Comparison of ENCODE assay signal across 27 cellular contexts in the genomic region with DNA sequence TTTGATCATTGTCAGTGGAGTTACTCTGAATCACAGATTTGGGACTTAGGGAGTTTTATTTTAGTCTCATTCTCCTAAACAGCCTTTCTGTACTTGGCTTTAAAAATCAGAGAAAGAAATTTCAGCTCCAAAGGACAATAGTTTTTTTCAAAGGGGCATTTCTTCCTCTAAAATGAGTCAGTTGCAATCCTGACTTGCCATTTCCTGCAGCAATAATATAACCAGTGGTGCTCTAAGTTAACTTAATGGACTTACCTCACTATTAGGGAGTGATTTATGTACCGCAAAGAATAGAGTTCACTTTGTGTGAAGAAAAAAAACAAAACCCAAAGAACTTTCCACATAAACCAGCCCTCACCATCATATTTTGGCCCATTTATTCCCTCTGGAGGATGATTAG. TPM values are rescaled to one million over a fixed set of nuclear protein-coding genes. Genes with fewer than 3 reads are reported as not detected.
DNase-seq lines count a peak whose midpoint lies in the region; ATAC-seq, FAIRE-seq and TF ChIP-seq lines count a peak whose summit lies in the region.
"Had no signal": no experiment of that assay in that cellular context is flagged by ENCODE, and none has a peak within 500 bp of the region (broad histone marks: within the 10 kb centered on the region; RNA-seq: fewer than 3 reads in every experiment).

No MANE protein-coding gene starts in this region.

- no peaks in the 10 kb centered on the region for H3K36me3 ChIP-seq in bronchial epithelial cell (ENCODE audit: control insufficient read depth, insufficient read depth, low read length)

- peak; percentile 26 for DNase-seq in A172 (ENCODE audit: low spot score)
- peak; percentile 4 for DNase-seq in M059J (ENCODE audit: low read depth)
- peak; percentile 7 for DNase-seq in bronchial epithelial cell (ENCODE audit: low read depth)
- DNase-seq in kidney tubule cell (ENCODE audit: low spot score) = peak; percentile 43
- no peak for DNase-seq in activated effector memory CD4-positive, alpha-beta T cell treated with anti-CD3 and anti-CD28 coated beads, Interleukin-2, amount 50 U/mL, for 16 hours
- DNase-seq in AG08395 (ENCODE audit: low spot score) = no peak
- DNase-seq: 8988T, DMS79, HCEC 1CT, MM.1S, NCI-H1048, NCI-H1436 treated with DMSO at 0.1 percent for 48 hours, NCI-H2029, NCI-H226, NCI-H524, NCI-H82, SIG-M5 had no signal

- FAIRE-seq in bronchial epithelial cell (lab: Jason Lieb, UNC) = no peak
- FAIRE-seq: D721Med, GM12878, HepG2, K562 had no signal

- no peaks in the 10 kb centered on the region for H3K27me3 ChIP-seq in bronchial epithelial cell (ENCODE audit: control insufficient read depth, insufficient read depth, low read length)

- no peak overlapping the region for H3K4me3 ChIP-seq in bronchial epithelial cell (ENCODE audit: low read depth, low read length)
- H3K4me3 ChIP-seq: GM12878, GM23338, K562 had no signal

- ATAC-seq in HG02763 (IDR thresholded peaks at IDR 0.05; ENCODE audit: unreplicated experiment) (no peak), GM21360 (IDR thresholded peaks at IDR 0.05; ENCODE audit: unreplicated experiment) (no peak)
- ATAC-seq: GM12878, GM23338, HepG2, K562, Panc1 had no signal

- no peak for TF ChIP-seq CTCF in bronchial epithelial cell (IDR thresholded peaks at IDR 0.05; ENCODE audit: insufficient read depth, low read length, severe bottlenecking)

RNA-seq across cellular contexts. Expression of a gene that starts 35.0 kb away (rescaled TPM):
- 82.0 and 108 TPM in 2 replicates for total RNA-seq in A172 (2014; rRNA removed; shearing (Covaris generic))
- total RNA-seq in M059J (2014; rRNA removed; shearing (Covaris generic)) = 29.8 and 36.0 TPM in 2 replicates
- total RNA-seq in bronchial epithelial cell = 22.0 and 24.5 TPM in 2 replicates

RNA-seq across cellular contexts. Expression of a gene that starts 45.7 kb away (rescaled TPM):
- 0.34 TPM in 1 of 2 replicates, not detected in the other for total RNA-seq in A172 (2014; rRNA removed; shearing (Covaris generic))
- total RNA-seq in M059J (2014; rRNA removed; shearing (Covaris generic)) = not detected in 2 replicates
- total RNA-seq in bronchial epithelial cell = not detected in 2 replicates
- total RNA-seq: B cell, GM12878, GM23338, K562, LHCN-M2 had no signal

Comparison
In these comparisons a context has a peak if more than half of its experiments do, and no peak if none do; other contexts are left out.
1. DNase-seq: peak in A172 (single experiment), M059J (single experiment), bronchial epithelial cell (single experiment) and kidney tubule cell (single experiment); none in activated effector memory CD4-positive, alpha-beta T cell treated with anti-CD3 and anti-CD28 coated beads, Interleukin-2, amount 50 U/mL, for 16 hours (single experiment) and AG08395 (single experiment).